ENCODE assay signal across 26 cellular contexts in genomic region chr18:27225947-27226481, GRCh38. TPM values are rescaled to one million over a fixed set of nuclear protein-coding genes. Genes with fewer than 3 reads are reported as not detected.
A peak's percentile ranks its signal among the peaks of the same experiment; 100 is the strongest.
DNase-seq lines count a peak whose midpoint lies in the region; ATAC-seq, FAIRE-seq and TF ChIP-seq lines count a peak whose summit lies in the region.
"Had no signal": no experiment of that assay in that cellular context is flagged by ENCODE, and none has a peak within 500 bp of the region (broad histone marks: within the 10 kb centered on the region; RNA-seq: fewer than 3 reads in every experiment).

No MANE protein-coding gene starts in this region.

- no peaks in the 10 kb centered on the region for H3K27me3 Mint-ChIP-seq in endothelial cell (ENCODE audit: unreplicated experiment)
- H3K27me3 Mint-ChIP-seq: CD4-positive, alpha-beta memory T cell had no signal

- no TSS peak for BruUV-seq in HepG2 (replicated peaks; lab: Mats Ljungman, UMichigan)

- H3K4me2 ChIP-seq in HepG2 (ENCODE audit: low read depth, low read length) (no peak overlapping the region), mesendoderm (ENCODE audit: low read length) (no peak overlapping the region)

- H2BK15ac ChIP-seq in mesendoderm (replicated peaks; ENCODE audit: low read depth) = no peak overlapping the region

- TF ChIP-seq POLR2A in HepG2 (IDR thresholded peaks at IDR 0.05; ENCODE audit: insufficient read depth in 1 of 2, low read depth in 2 of 2, low read length in 2 of 2) = no peak

- intact Hi-C loops in HepG2 (cut with micrococcal nuclease; ENCODE audit: unreplicated experiment) = no loop called here

- H3K36me3 ChIP-seq in liver (ENCODE audit: control insufficient read depth in 4 of 4, insufficient read depth in 3 of 4, low read depth in 1 of 4, low read length in 3 of 4) (no peaks in the 10 kb centered on the region), HepG2 (replicated peaks in 1 of 2; ENCODE audit: control insufficient read depth in 1 of 2, insufficient read depth in 2 of 2, low read length in 2 of 2) (no peaks in the 10 kb centered on the region), mesendoderm (ENCODE audit: control insufficient read depth, insufficient read depth, low read length) (no peaks in the 10 kb centered on the region)
- H3K36me3 ChIP-seq: SJCRH30 had no signal

- no peaks in the 10 kb centered on the region for H3K79me1 ChIP-seq in mesendoderm (ENCODE audit: low read length)

- H2AFZ ChIP-seq in HepG2 (ENCODE audit: low read length) = no peak overlapping the region

- H3K27me3 ChIP-seq in liver (ENCODE audit: control insufficient read depth in 4 of 4, insufficient read depth in 4 of 4, low read length in 3 of 4) (no peaks in the 10 kb centered on the region), HepG2 (ENCODE audit: control insufficient read depth in 1 of 2, insufficient read depth in 2 of 2, low read length in 2 of 2) (no peaks in the 10 kb centered on the region), mesendoderm (ENCODE audit: insufficient read depth, low read length, poor library complexity) (no peaks in the 10 kb centered on the region)
- H3K27me3 ChIP-seq: SJCRH30 had no signal

- H3K23ac ChIP-seq in mesendoderm (ENCODE audit: low read length) = no peak overlapping the region

- no peak overlapping the region for H3K4ac ChIP-seq in mesendoderm (ENCODE audit: low read depth, low read length)

- H4K8ac ChIP-seq in mesendoderm (ENCODE audit: low read depth, low read length) = no peak overlapping the region

- TF ChIP-seq RAD21 in liver (IDR thresholded peaks at IDR 0.05) (no peak), HepG2 (CRISPR knock-in tag; IDR thresholded peaks at IDR 0.05) (no peak)

- no peak overlapping the region for H3K4me3 Mint-ChIP-seq in endothelial cell (ENCODE audit: unreplicated experiment)
- H3K4me3 Mint-ChIP-seq: CD4-positive, alpha-beta memory T cell had no signal

- H3K36me3 Mint-ChIP-seq in endothelial cell (ENCODE audit: low read depth, unreplicated experiment) = no peaks in the 10 kb centered on the region
- H3K36me3 Mint-ChIP-seq: CD4-positive, alpha-beta memory T cell had no signal

- TF ChIP-seq CTCF in liver (IDR thresholded peaks at IDR 0.05; ENCODE audit: low read depth, low read length, missing input control) = no peak
- TF ChIP-seq CTCF in HepG2 (CRISPR knock-in tag; IDR thresholded peaks at IDR 0.05) = no peak
- TF ChIP-seq CTCF in endothelial cell (IDR thresholded peaks at IDR 0.05; ENCODE audit: unreplicated experiment) = no peak

- no peak overlapping the region for H4K5ac ChIP-seq in mesendoderm (ENCODE audit: low read length)

- H2BK5ac ChIP-seq in mesendoderm (ENCODE audit: low read length) = no peak overlapping the region

- no peaks in the 10 kb centered on the region for H4K20me1 ChIP-seq in HepG2 (ENCODE audit: insufficient read depth, low read length)

- POLR2A ChIA-PET in HepG2 (lab: Yijun Ruan, JAX) = no interaction called here

- H3K9me3 ChIP-seq in liver (ENCODE audit: control insufficient read depth in 4 of 4, low read length in 3 of 4) = no peaks in the 10 kb centered on the region
- no peaks in the 10 kb centered on the region for H3K9me3 ChIP-seq in HepG2 (ENCODE audit: low read length)
- H3K9me3 ChIP-seq: SJCRH30 had no signal

- H3K9me3 Mint-ChIP-seq in endothelial cell (ENCODE audit: unreplicated experiment) = no peaks in the 10 kb centered on the region

- ATAC-seq in HepG2 (no peak), GM21619 (IDR thresholded peaks at IDR 0.05; ENCODE audit: unreplicated experiment) (no peak)

- peak overlapping the region; percentile 62 for H3K27ac Mint-ChIP-seq in endothelial cell (ENCODE audit: unreplicated experiment)
- H3K27ac Mint-ChIP-seq: CD4-positive, alpha-beta memory T cell had no signal

- no peak overlapping the region for H3K56ac ChIP-seq in mesendoderm (ENCODE audit: low read length)

- TF ChIP-seq EP300 in HepG2 (IDR thresholded peaks at IDR 0.05; ENCODE audit: low read depth in 2 of 2, low read length in 2 of 2) (no peak), HepG2 (CRISPR knock-in tag; IDR thresholded peaks at IDR 0.05; ENCODE audit: borderline replicate concordance) (no peak)

- H2AK5ac ChIP-seq in mesendoderm (ENCODE audit: low read length) = no peak overlapping the region

- no peak for DNase-seq in HepG2 (ENCODE audit: low spot score)
- no peak for DNase-seq in endothelial cell (ENCODE audit: low spot score)
- no peak for DNase-seq in mesendoderm
- DNase-seq in NCI-H510A treated with DMSO at 0.1 percent for 48 hours (lab: John Stamatoyannopoulos, UW) = no peak
- no peak for DNase-seq in MV-4-11 (lab: John Stamatoyannopoulos, UW)
- DNase-seq: AML-193; C1 segment of cervical spinal cord; CD4-positive, alpha-beta memory T cell; COR-L47; DMS79; GF-D8; Karpas-422; NCI-H1105; NCI-H1436 treated with DMSO at 0.1 percent for 48 hours; NCI-H187 treated with DMSO at 0.1 percent for 48 hours; NCI-H524 treated with DMSO at 0.1 percent for 48 hours; NCI-H774 had no signal

- 47% methylated on average over 7 of the region's 7 CpGs for WGBS in liver
- 9% methylated on average over 7 of the region's 7 CpGs for WGBS in HepG2 (ENCODE audit: low lambda C conversion rate)
- WGBS in mesendoderm (ENCODE audit: extremely low coverage, insufficient coverage, low lambda C conversion rate) = no CpG with 5 or more reads among the region's 7 CpGs

- H3K79me2 ChIP-seq in HepG2 (ENCODE audit: insufficient read depth, low read length) = no peaks in the 10 kb centered on the region
- no peaks in the 10 kb centered on the region for H3K79me2 ChIP-seq in mesendoderm (ENCODE audit: control insufficient read depth, insufficient read depth, low read length)

- H3K4me1 ChIP-seq in liver (ENCODE audit: control insufficient read depth in 4 of 4, insufficient read depth in 4 of 4, low read length in 3 of 4) (peaks cover 0 to 2% (median 0%) of the 10 kb centered on the region in 4 donors), HepG2 (ENCODE audit: insufficient read depth, low read length) (no peaks in the 10 kb centered on the region), mesendoderm (ENCODE audit: control insufficient read depth, low read depth, low read length) (peaks cover 4% of the 10 kb centered on the region)
- H3K4me1 ChIP-seq: SJCRH30 had no signal

- H3K18ac ChIP-seq in mesendoderm (ENCODE audit: low read length) = no peak overlapping the region

- CTCF ChIA-PET in HepG2 (lab: Yijun Ruan, JAX; ENCODE audit: low intra/inter-chr PET ratio, low total read pairs) = no interaction called here

- H3K4me3 ChIP-seq in liver (ENCODE audit: low read depth in 1 of 3, low read length in 3 of 3) (no peak overlapping the region), HepG2 (replicated peaks in 1 of 3; ENCODE audit: insufficient read depth in 1 of 3, low read depth in 2 of 3, low read length in 3 of 3) (no peak overlapping the region), mesendoderm (ENCODE audit: low read length) (no peak overlapping the region)
- H3K4me3 ChIP-seq: SJCRH30 had no signal

- no peak overlapping the region for H3K27ac ChIP-seq in liver (ENCODE audit: low read depth in 1 of 2, low read length in 2 of 2)
- no peak overlapping the region for H3K27ac ChIP-seq in HepG2 (ENCODE audit: extremely low read length, insufficient read depth, low read length)
- no peak overlapping the region for H3K27ac ChIP-seq in mesendoderm (ENCODE audit: low read depth, low read length)
- H3K27ac ChIP-seq: SJCRH30 had no signal

- in situ Hi-C loops in HepG2 (cut with HindIII; ENCODE audit: extremely low pct_ligation_motif_present, low pct_unique_long_range_greater_than_20kb) = no loop called here

- FAIRE-seq in HepG2 (lab: Jason Lieb, UNC) = no peak
- FAIRE-seq: A204.1, GM12891, H54, RCC 7860 had no signal

- peak overlapping the region; percentile 64 for H2BK120ac ChIP-seq in mesendoderm (ENCODE audit: low read depth, low read length)

- peaks cover 30% of the 10 kb centered on the region for H3K4me1 Mint-ChIP-seq in endothelial cell (ENCODE audit: unreplicated experiment)
- H3K4me1 Mint-ChIP-seq: CD4-positive, alpha-beta memory T cell had no signal

- H3K9ac ChIP-seq in liver (ENCODE audit: low read depth in 1 of 2, low read length in 2 of 2) (no peak overlapping the region), HepG2 (ENCODE audit: insufficient read depth, low read depth, low read length) (no peak overlapping the region), mesendoderm (ENCODE audit: low read length) (no peak overlapping the region)

TF ChIP-seq in liver, 16 proteins besides CTCF, POLR2A, EP300 and RAD21 (continues in another document):
- TF ChIP-seq RXRA (IDR thresholded peaks at IDR 0.05) (peak in 1 of 2 donors; percentile 66), EGR1 (IDR thresholded peaks at IDR 0.05; ENCODE audit: low read depth in 2 of 2) (no peak), JUND (IDR thresholded peaks at IDR 0.05) (no peak)

RNA-seq across cellular contexts. Expression of gene CHST9, which starts 40.9 kb away (rescaled TPM):
- total RNA-seq in liver (1 to 10 TPM in 1 of 2 donors, under 1 TPM in 1; 0.42 to 6.4 TPM), HepG2 (2016; rRNA removed; fragmentation: Illumina TruSeq; extraction: Trizol) (7.5 and 9.6 TPM in 2 replicates), endothelial cell (ENCODE audit: unreplicated experiment) (4.7 TPM)
- polyA plus RNA-seq in liver (1 to 10 TPM; 1.1 to 1.6 TPM), HepG2 (2011; rRNA removed) (1.7 and 3.2 TPM in 2 replicates)
- 1.2 and 1.8 TPM in 2 replicates for total RNA-seq in HepG2 (2016; cell fraction: cytosol; rRNA removed; fragmentation: Illumina TruSeq; extraction: Trizol; ENCODE audit: low read depth)
- total RNA-seq in HepG2 (2016; cell fraction: insoluble cytoplasmic fraction; rRNA removed; fragmentation: Illumina TruSeq; extraction: Trizol) = 8.3 and 8.4 TPM in 2 replicates
- total RNA-seq in HepG2 (2016; cell fraction: membrane; rRNA removed; fragmentation: Illumina TruSeq; extraction: Trizol) = 3.3 and 4.1 TPM in 2 replicates
- total RNA-seq in HepG2 (2016; cell fraction: nucleus; rRNA removed; fragmentation: Illumina TruSeq; extraction: Trizol) = 13.6 and 15.2 TPM in 2 replicates
- polyA plus RNA-seq in HepG2 (2011; cell fraction: cytosol; rRNA removed) = 1.0 and 1.4 TPM in 2 replicates
- polyA plus RNA-seq in HepG2 (2011; cell fraction: nucleus; rRNA removed) = 0.84 and 1.2 TPM in 2 replicates
- polyA plus RNA-seq in HepG2 (2012) = 1.8 and 2.1 TPM in 2 replicates
- 0.31 and 0.55 TPM in 2 replicates for polyA plus RNA-seq in HepG2 (2016; cell fraction: cytosol; fragmentation: Illumina TruSeq; extraction: Trizol; ENCODE audit: low read depth)
- polyA plus RNA-seq in HepG2 (2016; cell fraction: insoluble cytoplasmic fraction; fragmentation: Illumina TruSeq; extraction: Trizol; ENCODE audit: low read depth) = 6.3 and 6.5 TPM in 2 replicates
- 1.2 and 1.4 TPM in 2 replicates for polyA plus RNA-seq in HepG2 (2016; cell fraction: membrane; fragmentation: Illumina TruSeq; extraction: Trizol; ENCODE audit: low read depth)
- 8.5 and 8.6 TPM in 2 replicates for polyA plus RNA-seq in HepG2 (2016; cell fraction: nucleus; fragmentation: Illumina TruSeq; extraction: Trizol; ENCODE audit: insufficient read depth, low read depth)
- polyA minus RNA-seq in HepG2 (2011; rRNA and poly(A)+ RNA removed; ENCODE audit: low replicate concordance) = 1.3 TPM in 1 of 2 replicates, not detected in the other
- polyA minus RNA-seq in HepG2 (2011; cell fraction: cytosol; rRNA and poly(A)+ RNA removed) = 2.3 and 4.1 TPM in 2 replicates
- 8.1 TPM in 2 replicates for polyA minus RNA-seq in HepG2 (2011; cell fraction: nucleus; rRNA and poly(A)+ RNA removed)
- polyA plus RNA-seq in mesendoderm (2013, experiment 1 of 2) = 11.0 TPM
- 11.0 TPM for polyA plus RNA-seq in mesendoderm (2013, experiment 2 of 2)
- total RNA-seq: CD4-positive, alpha-beta memory T cell; HT-29 had no signal
- polyA plus RNA-seq: AG04450; CD4-positive, alpha-beta memory T cell had no signal
